In genomic region chr9:20242767-20243166, GRCh38 we compare ENCODE assay signal across 8 cellular contexts.
DNase-seq lines count a peak whose midpoint lies in the region; ATAC-seq and TF ChIP-seq lines count a peak whose summit lies in the region.

No MANE protein-coding gene starts in this region.

- no peak overlapping the region for H3K27ac ChIP-seq in BLaER1 treated with 17β-estradiol and CSF1 and Interleukin-3, amounts not matched to agents 10 nM and 100 nM
- H3K27ac ChIP-seq in left lung, result no peak overlapping the region

- DNase-seq in activated gamma-delta T cell treated with anti-CD3 and anti-CD28 coated beads, Interleukin-2, amount 50 U/mL, for 16 hours (ENCODE audit: low read depth), result peak; percentile 0
- DNase-seq in ACHN (no peak), SKM-1 treated with dmso at 0.1 percent for 144 hours (lab: John Stamatoyannopoulos, UW; ENCODE audit: unreplicated experiment) (no peak), RKO (ENCODE audit: low spot score) (no peak), left lung (no peak)

- H3K9me3 ChIP-seq in BLaER1 treated with 17β-estradiol and CSF1 and Interleukin-3, amounts not matched to agents 10 nM and 100 nM (replicated peaks in 1 of 11), result 0 out of 22 replicates have a peak, but pooled peaks cover 0 to under 1% (median 0%) of the 10 kb centered on the region in 11 experiments
- H3K9me3 ChIP-seq in left lung, result no peaks in the 10 kb centered on the region

- peak overlapping the region; percentile 41 to 72 (median 63) for H3K4me2 ChIP-seq in BLaER1 treated with 17β-estradiol and CSF1 and Interleukin-3, amounts not matched to agents 10 nM and 100 nM

- peaks cover 11 to 24% (median 21%) of the 10 kb centered on the region in 10 experiments for H3K4me1 ChIP-seq in BLaER1 treated with 17β-estradiol and CSF1 and Interleukin-3, amounts not matched to agents 10 nM and 100 nM
- H3K4me1 ChIP-seq in left lung, result peaks cover 0 to 16% of the 10 kb centered on the region in 2 donors

- no peak for TF ChIP-seq CTCF in left lung (IDR thresholded peaks at IDR 0.05)

- intact Hi-C loops in left lung (cut with DNase I), result no loop called here

- H4K20me1 ChIP-seq in BLaER1 treated with 17β-estradiol and CSF1 and Interleukin-3, amounts not matched to agents 10 nM and 100 nM, result no peaks in the 10 kb centered on the region

- in situ Hi-C loops in ACHN (cut with HindIII; ENCODE audit: low pct_ligation_motif_present, low pct_unique_long_range_greater_than_20kb, low sequenced_read_pairs), result no loop called here

- H3K27me3 ChIP-seq in BLaER1 treated with 17β-estradiol and CSF1 and Interleukin-3, amounts not matched to agents 10 nM and 100 nM, result no peaks in the 10 kb centered on the region
- H3K27me3 ChIP-seq in left lung, result no peaks in the 10 kb centered on the region

- H3K9ac ChIP-seq in BLaER1 treated with 17β-estradiol and CSF1 and Interleukin-3, amounts not matched to agents 10 nM and 100 nM, result no peak overlapping the region

- H3K4me3 ChIP-seq in BLaER1 treated with 17β-estradiol and CSF1 and Interleukin-3, amounts not matched to agents 10 nM and 100 nM, result no peak overlapping the region
- H3K4me3 ChIP-seq in left lung, result no peak overlapping the region

- no peaks in the 10 kb centered on the region for H3K36me3 ChIP-seq in BLaER1 treated with 17β-estradiol and CSF1 and Interleukin-3, amounts not matched to agents 10 nM and 100 nM
- no peaks in the 10 kb centered on the region for H3K36me3 ChIP-seq in left lung

- ATAC-seq in GM19372 (IDR thresholded peaks at IDR 0.05; ENCODE audit: low read depth, unreplicated experiment), result peak; percentile 92
- ATAC-seq in HG03342 (IDR thresholded peaks at IDR 0.05; ENCODE audit: unreplicated experiment), result peak; percentile 87
- ATAC-seq in left lung, result no peak
